18 cellular contexts compared by ENCODE assay signal in the genomic region with DNA sequence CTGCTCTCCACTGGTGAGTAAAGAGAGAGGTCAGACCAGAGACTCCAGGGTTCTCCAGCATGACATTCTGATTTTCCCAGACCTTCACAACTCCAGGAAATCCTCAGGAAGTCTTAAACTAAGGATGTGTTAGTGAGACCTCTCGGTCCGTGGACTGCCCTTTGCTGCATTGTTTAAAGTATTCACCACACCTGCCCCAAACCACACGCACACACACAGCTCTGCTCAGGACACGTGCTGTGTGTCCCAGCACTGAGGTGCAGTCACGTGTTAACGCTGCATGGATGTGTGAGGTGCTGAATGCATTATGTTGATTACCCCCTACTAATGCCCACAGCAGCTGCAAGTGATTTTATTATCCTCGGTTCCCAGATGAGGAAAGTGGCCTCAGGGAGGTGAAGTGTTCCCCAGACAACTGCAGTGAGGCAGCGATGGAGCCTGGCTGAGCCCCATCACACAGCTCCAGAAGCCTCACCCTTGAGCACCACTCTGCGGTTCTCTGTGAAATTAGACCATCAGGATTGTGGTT.
DNase-seq lines count a peak whose midpoint lies in the region; ATAC-seq and TF ChIP-seq lines count a peak whose summit lies in the region.
"Had no signal": no experiment of that assay in that cellular context is flagged by ENCODE, and none has a peak within 500 bp of the region (broad histone marks: within the 10 kb centered on the region; RNA-seq: fewer than 3 reads in every experiment).

No MANE protein-coding gene starts in this region.

- intact Hi-C loops in left ventricle myocardium inferior (cut with micrococcal nuclease) = no loop called here
- intact Hi-C loops in Right ventricle myocardium superior (cut with DNase I) = no loop called here

- TF ChIP-seq CTCF in left ventricle myocardium inferior (IDR thresholded peaks at IDR 0.05; ENCODE audit: borderline replicate concordance) (no peak), endodermal cell (conservative IDR thresholded peaks at IDR 0.05) (no peak), HFFc6 (IDR thresholded peaks at IDR 0.05) (no peak)

- no peak overlapping the region for H2BK5ac ChIP-seq in mesenchymal stem cell (ENCODE audit: low read depth, low read length, poor library complexity, severe bottlenecking)

- no peak overlapping the region for H2AK5ac ChIP-seq in mesenchymal stem cell (ENCODE audit: low read length, severe bottlenecking)

- H3K4me1 ChIP-seq in left ventricle myocardium inferior (peaks cover 39% of the 10 kb centered on the region), endodermal cell (ENCODE audit: control insufficient read depth, insufficient read depth, low read length) (no peaks in the 10 kb centered on the region), mesenchymal stem cell (ENCODE audit: control insufficient read depth, insufficient read depth, low read depth, low read length) (peaks cover 7% of the 10 kb centered on the region)
- H3K4me1 ChIP-seq: prostate gland had no signal

- H3K36me3 Mint-ChIP-seq in endodermal cell (ENCODE audit: low read depth) = peaks cover 66% of the 10 kb centered on the region
- peaks cover 41% of the 10 kb centered on the region for H3K36me3 Mint-ChIP-seq in HFFc6 (ENCODE audit: low read depth)

- H2BK12ac ChIP-seq in mesenchymal stem cell (ENCODE audit: low read length in 2 of 2) = no peak overlapping the region

- H3K18ac ChIP-seq in mesenchymal stem cell (ENCODE audit: low read depth in 1 of 2, low read length in 2 of 2) = no peak overlapping the region

- no peak overlapping the region for H3K4ac ChIP-seq in mesenchymal stem cell (ENCODE audit: low read depth in 1 of 2, low read length in 2 of 2)

- H3K4me1 Mint-ChIP-seq in endodermal cell = peaks cover 7% of the 10 kb centered on the region
- H3K4me1 Mint-ChIP-seq in HFFc6 (ENCODE audit: low read depth) = peaks cover 6% of the 10 kb centered on the region; the same call in 1 of the 2 replicates
- H3K4me1 Mint-ChIP-seq: stimulated activated naive CD8-positive, alpha-beta T cell treated with anti-CD3 and anti-CD28 coated beads, Interleukin-15, amount 100 ng/mL, for 72 hours had no signal

- no peak overlapping the region for H4K8ac ChIP-seq in mesenchymal stem cell (ENCODE audit: low read length)

- H3K36me3 ChIP-seq in left ventricle myocardium inferior = peaks cover 53% of the 10 kb centered on the region
- peaks cover 30% of the 10 kb centered on the region for H3K36me3 ChIP-seq in endodermal cell (ENCODE audit: control insufficient read depth, insufficient read depth, low read length)
- H3K36me3 ChIP-seq in mesenchymal stem cell (ENCODE audit: control insufficient read depth in 1 of 2, insufficient read depth in 2 of 2, low read depth in 1 of 2, low read length in 2 of 2) = peaks cover 68 to 71% of the 10 kb centered on the region in 2 experiments

- no peak overlapping the region for H4K91ac ChIP-seq in mesenchymal stem cell (ENCODE audit: low read length)

- H3K27ac Mint-ChIP-seq in endodermal cell (peak overlapping the region; percentile 55), HFFc6 (no peak overlapping the region)

- H3K9me3 ChIP-seq in left ventricle myocardium inferior (replicated peaks) = no peaks in the 10 kb centered on the region
- no peaks in the 10 kb centered on the region for H3K9me3 ChIP-seq in endodermal cell (ENCODE audit: control insufficient read depth, low read length)
- H3K9me3 ChIP-seq in mesenchymal stem cell (ENCODE audit: control insufficient read depth, low read length) = peaks cover 7% of the 10 kb centered on the region
- H3K9me3 ChIP-seq: esophagus squamous epithelium, prostate gland had no signal

- H3K4me3 Mint-ChIP-seq in endodermal cell (no peak overlapping the region), HFFc6 (no peak overlapping the region)
- H3K4me3 Mint-ChIP-seq: stimulated activated naive CD8-positive, alpha-beta T cell treated with anti-CD3 and anti-CD28 coated beads, Interleukin-15, amount 100 ng/mL, for 72 hours had no signal

- H2BK15ac ChIP-seq in mesenchymal stem cell (ENCODE audit: low read depth, poor library complexity, severe bottlenecking) = no peak overlapping the region

- H3K27me3 Mint-ChIP-seq in endodermal cell (ENCODE audit: insufficient read depth) = no peaks in the 10 kb centered on the region
- no peaks in the 10 kb centered on the region; the same call in 1 of the 2 replicates for H3K27me3 Mint-ChIP-seq in HFFc6 (ENCODE audit: insufficient read depth)
- H3K27me3 Mint-ChIP-seq: naive B cell; stimulated activated naive CD8-positive, alpha-beta T cell treated with anti-CD3 and anti-CD28 coated beads, Interleukin-15, amount 100 ng/mL, for 72 hours had no signal

- no peak overlapping the region for H2BK120ac ChIP-seq in mesenchymal stem cell (ENCODE audit: low read depth, low read length)

- no peak for ATAC-seq in Right ventricle myocardium superior (ENCODE audit: poor library complexity)
- ATAC-seq: stimulated activated naive CD8-positive, alpha-beta T cell treated with anti-CD3 and anti-CD28 coated beads, Interleukin-15, amount 100 ng/mL, for 72 hours had no signal

- 93 to 100% methylated on average over 3 to 9 of the region's 9 CpGs for WGBS in endodermal cell (ENCODE audit: insufficient coverage in 1 of 2, insufficient read length in 1 of 2), 2 experiments
- WGBS in mesenchymal stem cell = 96% methylated on average over 9 of the region's 9 CpGs

- H3K27me3 ChIP-seq in left ventricle myocardium inferior (ENCODE audit: low read depth) (no peaks in the 10 kb centered on the region), endodermal cell (ENCODE audit: control insufficient read depth, insufficient read depth, low read length, poor library complexity, severe bottlenecking) (no peaks in the 10 kb centered on the region), mesenchymal stem cell (ENCODE audit: control insufficient read depth in 1 of 2, insufficient read depth in 1 of 2, low read length in 2 of 2) (no peaks in the 10 kb centered on the region)
- H3K27me3 ChIP-seq: dorsolateral prefrontal cortex, esophagus squamous epithelium, hepatocyte had no signal

- H3K9ac ChIP-seq in endodermal cell (ENCODE audit: extremely low read depth, low read length, poor library complexity, severe bottlenecking) (no peak overlapping the region), mesenchymal stem cell (ENCODE audit: low read length) (peak overlapping the region; percentile 50)

- DNase-seq in left ventricle myocardium inferior = no peak
- no peak for DNase-seq in Right ventricle myocardium superior
- DNase-seq in endodermal cell = peak; percentile 35
- no peak for DNase-seq in mesenchymal stem cell
- no peak for DNase-seq in AG08396 (ENCODE audit: low spot score)
- no peak for DNase-seq in DMS153 (lab: John Stamatoyannopoulos, UW)
- no peak for DNase-seq in HFFc6
- DNase-seq in RPMI8226 = no peak
- DNase-seq: activated CD4-positive, alpha-beta T cell treated with anti-CD3 and anti-CD28 coated beads for 1 hour; activated gamma-delta T cell; dorsolateral prefrontal cortex; esophagus squamous epithelium; naive B cell; NCI-H2171 treated with DMSO at 0.1 percent for 48 hours; stimulated activated naive CD8-positive, alpha-beta T cell treated with anti-CD3 and anti-CD28 coated beads, Interleukin-15, amount 100 ng/mL, for 72 hours had no signal

- no peak overlapping the region for H2AFZ ChIP-seq in mesenchymal stem cell (ENCODE audit: low read depth, low read length)
- H2AFZ ChIP-seq: hepatocyte had no signal

- H3K79me1 ChIP-seq in mesenchymal stem cell (replicated peaks; ENCODE audit: low read length, poor library complexity, severe bottlenecking) = peaks cover 32% of the 10 kb centered on the region

- H3K14ac ChIP-seq in mesenchymal stem cell (ENCODE audit: low read length in 2 of 2) = peak overlapping the region in 1 of 2 experiments; percentile 53

- H3K4me3 ChIP-seq in left ventricle myocardium inferior = peak overlapping the region; percentile 15
- no peak overlapping the region for H3K4me3 ChIP-seq in endodermal cell (ENCODE audit: low read length)
- H3K4me3 ChIP-seq in mesenchymal stem cell (ENCODE audit: insufficient read depth in 1 of 2, low read depth in 1 of 2, low read length in 2 of 2) = peak overlapping the region in 1 of 2 experiments; percentile 66
- H3K4me3 ChIP-seq: hepatocyte, prostate gland had no signal

- H3K23ac ChIP-seq in mesenchymal stem cell (ENCODE audit: low read length in 2 of 2) = no peak overlapping the region

- H3K9me3 Mint-ChIP-seq in endodermal cell = no peaks in the 10 kb centered on the region
- H3K9me3 Mint-ChIP-seq in HFFc6 = no peaks in the 10 kb centered on the region
- H3K9me3 Mint-ChIP-seq: naive B cell; stimulated activated naive CD8-positive, alpha-beta T cell treated with anti-CD3 and anti-CD28 coated beads, Interleukin-15, amount 100 ng/mL, for 72 hours had no signal

- H3K27ac ChIP-seq in left ventricle myocardium inferior (replicated peaks) (peak overlapping the region; percentile 47), endodermal cell (ENCODE audit: low read depth, low read length) (no peak overlapping the region), mesenchymal stem cell (ENCODE audit: low read length, poor library complexity, severe bottlenecking) (no peak overlapping the region)
- H3K27ac ChIP-seq: hepatocyte, HL-60, prostate gland had no signal

- no peak overlapping the region for H3K4me2 ChIP-seq in mesenchymal stem cell (ENCODE audit: low read length, poor library complexity, severe bottlenecking)
- H3K4me2 ChIP-seq: hepatocyte had no signal
